In the genomic region with DNA sequence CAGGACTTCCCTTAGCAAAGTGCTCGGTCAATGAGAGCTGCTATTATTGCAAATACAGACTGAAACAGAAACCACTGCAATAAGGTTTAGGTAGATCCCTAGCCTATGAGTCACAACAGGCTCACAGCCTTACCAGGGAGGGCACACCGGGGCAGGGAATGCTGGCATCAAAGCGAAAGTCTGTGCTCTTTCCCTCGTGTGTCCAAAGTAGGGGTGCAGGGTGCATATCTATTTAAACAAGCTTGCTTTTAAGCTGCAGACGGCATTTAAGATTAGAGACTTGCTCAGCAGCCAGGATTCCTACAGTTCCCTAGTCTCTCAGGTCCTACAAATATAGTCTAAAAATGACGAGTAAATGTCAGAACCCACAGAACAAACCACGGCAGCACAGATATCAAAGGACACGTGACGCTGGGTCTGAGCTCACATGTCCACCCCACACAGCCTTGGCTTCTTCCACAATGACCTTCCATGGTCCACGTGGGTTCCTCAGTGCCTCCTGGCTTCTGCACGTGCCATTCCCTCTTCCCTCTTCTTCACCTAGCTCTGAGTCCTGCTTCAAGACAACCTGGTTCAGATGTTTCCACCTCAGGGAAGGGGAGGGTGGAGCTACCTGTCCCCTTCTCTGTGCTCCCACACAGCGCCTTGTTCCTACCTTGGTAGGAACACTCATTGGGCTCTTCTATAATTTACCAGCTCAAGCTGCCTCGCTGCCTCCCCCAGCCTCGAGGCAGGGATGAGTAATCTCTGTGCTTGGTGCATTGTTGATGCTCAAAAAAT, we compare ENCODE assay signal across 8 cellular contexts.
A peak's percentile ranks its signal among the peaks of the same experiment; 100 is the strongest.
DNase-seq lines count a peak whose midpoint lies in the region; ATAC-seq and TF ChIP-seq lines count a peak whose summit lies in the region.

No MANE protein-coding gene starts in this region.

- DNase-seq in AG04450 (ENCODE audit: low read depth, low spot score) = no peak
- peak; percentile 37 for DNase-seq in activated CD4-positive, CD25-positive, alpha-beta regulatory T cell treated with anti-CD3 and anti-CD28 coated beads, Interleukin-2, amount 50 U/mL, for 72 hours
- peak; percentile 83 for DNase-seq in glomerular visceral epithelial cell (ENCODE audit: extremely low spot score)
- DNase-seq in stimulated activated CD4-positive, alpha-beta T cell treated with anti-CD3 and anti-CD28 coated beads, Interleukin-1b, Interleukin-23, amount 100 ng/mL, for 48 hours = peak; percentile 18
- no peak for DNase-seq in Kasumi-1 (lab: John Stamatoyannopoulos, UW)
- DNase-seq in T-helper 9 cell = no peak

- no peaks in the 10 kb centered on the region for H3K27me3 ChIP-seq in AG04450 (ENCODE audit: control insufficient read depth, insufficient read depth, low read length)

- TF ChIP-seq CTCF in AG04450 (IDR thresholded peaks at IDR 0.05; ENCODE audit: low read depth, low read length) = no peak

- H3K27ac ChIP-seq in AG04450 (ENCODE audit: low read depth, low read length) = peak overlapping the region; percentile 66

- H3K9me3 ChIP-seq in AG04450 (ENCODE audit: control insufficient read depth, insufficient read depth, low read length) = no peaks in the 10 kb centered on the region

- POLR2A ChIA-PET in AG04450 (lab: Yijun Ruan, JAX) = interaction anchor here (0.7 to 1.2 kb wide), 2 partner anchors 12 to 31 kb away, joined by 3 to 4 read pairs; no protein-coding TSS in a partner anchor

- H3K4me3 ChIP-seq in AG04450 (ENCODE audit: low read depth, low read length) = peak overlapping the region; percentile 29

- CTCF ChIA-PET in AG04450 (lab: Charles Lee) = interaction anchor here (2.7 kb wide), 1 partner anchor 45 kb away, joined by 9 read pairs; no protein-coding TSS in a partner anchor

- TF ChIP-seq POLR2A in GM19193 (IDR thresholded peaks at IDR 0.05; ENCODE audit: extremely low read depth, insufficient read depth, insufficient read length) = peak; percentile 13

- peak; percentile 82 for ATAC-seq in HG03280 (IDR thresholded peaks at IDR 0.05; ENCODE audit: unreplicated experiment)

Comparison
In these comparisons a context has a peak if more than half of its experiments do, and no peak if none do; other contexts are left out.
1. DNase-seq: peak in activated CD4-positive, CD25-positive, alpha-beta regulatory T cell treated with anti-CD3 and anti-CD28 coated beads, Interleukin-2, amount 50 U/mL, for 72 hours (single experiment), glomerular visceral epithelial cell (single experiment) and stimulated activated CD4-positive, alpha-beta T cell treated with anti-CD3 and anti-CD28 coated beads, Interleukin-1b, Interleukin-23, amount 100 ng/mL, for 48 hours (single experiment); none in AG04450 (single experiment), Kasumi-1 (0 of 2) and T-helper 9 cell (single experiment).